13 cellular contexts compared by ENCODE assay signal in the genomic region with DNA sequence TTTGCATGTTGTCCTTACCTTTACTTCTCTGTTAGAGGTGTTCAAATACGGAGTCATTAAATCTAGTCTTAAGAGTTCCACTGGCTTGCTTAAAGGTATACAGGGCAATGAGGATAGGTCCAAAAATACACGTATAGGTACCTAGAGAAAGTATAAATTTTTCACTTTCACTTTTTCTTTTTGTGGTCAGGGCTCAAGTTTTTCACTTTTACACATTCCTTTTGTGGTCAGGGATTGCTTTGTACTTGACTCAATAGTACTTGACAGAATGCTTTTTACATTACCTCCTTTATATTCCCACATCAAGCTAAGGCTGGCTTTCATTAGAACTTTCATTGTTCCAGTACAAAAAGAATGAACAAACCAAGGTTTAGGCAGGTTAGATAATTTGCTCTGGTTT. TPM values are rescaled to one million over a fixed set of nuclear protein-coding genes. Genes with fewer than 3 reads are reported as not detected.
DNase-seq lines count a peak whose midpoint lies in the region; ATAC-seq, FAIRE-seq and TF ChIP-seq lines count a peak whose summit lies in the region.
"Had no signal": no experiment of that assay in that cellular context is flagged by ENCODE, and none has a peak within 500 bp of the region (broad histone marks: within the 10 kb centered on the region; RNA-seq: fewer than 3 reads in every experiment).

No MANE protein-coding gene starts in this region.

- 0 out of 2 replicates have a peak, but pooled peaks cover 2% of the 10 kb centered on the region for H3K79me2 ChIP-seq in GM23338 (replicated peaks; ENCODE audit: insufficient read depth)
- H3K79me2 ChIP-seq: hepatocyte had no signal

- no peaks in the 10 kb centered on the region for H3K27me3 Mint-ChIP-seq in GM23338 (ENCODE audit: insufficient read depth, low read depth, poor library complexity)

- H3K27ac Mint-ChIP-seq in GM23338 = peak overlapping the region; percentile 59; the same call in 1 of the 2 replicates

- H3K4me1 ChIP-seq in GM23338 (ENCODE audit: insufficient read depth) (peaks cover 28% of the 10 kb centered on the region), SJSA1 (replicated peaks) (peaks cover 5% of the 10 kb centered on the region), lower lobe of right lung (no peaks in the 10 kb centered on the region)

- H3K36me3 ChIP-seq in GM23338 (ENCODE audit: insufficient read depth) = peaks cover 12% of the 10 kb centered on the region; the same call in 1 of the 2 replicates
- peaks cover 57% of the 10 kb centered on the region for H3K36me3 ChIP-seq in SJSA1
- H3K36me3 ChIP-seq in lower lobe of right lung = peaks cover 68% of the 10 kb centered on the region

- H3K27ac ChIP-seq in GM23338 (ENCODE audit: low read depth) (no peak overlapping the region), SJSA1 (0 out of 2 replicates have a peak overlapping the region, but pooled peaks have one; percentile 6), lower lobe of right lung (no peak overlapping the region)

- no peak for TF ChIP-seq CTCF in GM23338 (conservative IDR thresholded peaks at IDR 0.05; ENCODE audit: low read depth in 2 of 2)
- TF ChIP-seq CTCF in lower lobe of right lung (IDR thresholded peaks at IDR 0.05) = no peak

- FAIRE-seq in GM18507 (lab: Jason Lieb, UNC) = peak; percentile 55
- FAIRE-seq: small intestine had no signal

- H3K4me3 ChIP-seq in GM23338 (no peak overlapping the region), SJSA1 (no peak overlapping the region), lower lobe of right lung (no peak overlapping the region)
- H3K4me3 ChIP-seq: hepatocyte had no signal

- peak; percentile 35 for ATAC-seq in GM23338
- ATAC-seq in lower lobe of right lung = peak; percentile 11 to 72
- ATAC-seq: Panc1 had no signal

- no peak overlapping the region for H2AFZ ChIP-seq in GM23338
- H2AFZ ChIP-seq: hepatocyte had no signal

- H3K9me3 ChIP-seq in SJSA1 (replicated peaks) (no peaks in the 10 kb centered on the region), lower lobe of right lung (no peaks in the 10 kb centered on the region)

- no peaks in the 10 kb centered on the region for H3K9me2 ChIP-seq in GM23338 (ENCODE audit: insufficient read depth)

- no peaks in the 10 kb centered on the region for H3F3A ChIP-seq in GM23338 (replicated peaks; ENCODE audit: low read depth)

- H3K27me3 ChIP-seq in GM23338 (ENCODE audit: insufficient read depth) = no peaks in the 10 kb centered on the region
- no peaks in the 10 kb centered on the region; the same call in 1 of the 2 replicates for H3K27me3 ChIP-seq in SJSA1 (replicated peaks)
- no peaks in the 10 kb centered on the region for H3K27me3 ChIP-seq in lower lobe of right lung (ENCODE audit: low read depth)
- H3K27me3 ChIP-seq: hepatocyte had no signal

- peaks cover 23% of the 10 kb centered on the region; the same call in 2 of the 3 replicates for H3K4me1 Mint-ChIP-seq in GM23338

- peaks cover 47% of the 10 kb centered on the region for H3K36me3 Mint-ChIP-seq in GM23338 (ENCODE audit: low read depth)

- H3K4me2 ChIP-seq in GM23338 = 0 out of 2 replicates have a peak overlapping the region, but pooled peaks have one; percentile 3
- H3K4me2 ChIP-seq: hepatocyte had no signal

- no peaks in the 10 kb centered on the region for H3K9me3 Mint-ChIP-seq in GM23338

- no peak for DNase-seq in GM18507 (ENCODE audit: extremely low spot score, insufficient read length, low read depth)
- DNase-seq in GM23338 (ENCODE audit: low spot score) = no peak
- peak in 1 of 2 experiments; percentile 10 for DNase-seq in SJSA1 (ENCODE audit: low read depth in 1 of 2, low spot score in 2 of 2)
- DNase-seq in lower lobe of right lung = no peak
- DNase-seq in T1000 (lab: John Stamatoyannopoulos, UW) = no peak
- no peak for DNase-seq in activated gamma-delta T cell (lab: John Stamatoyannopoulos, UW)
- DNase-seq in inferior parietal cortex (ENCODE audit: extremely low spot score) = no peak
- no peak for DNase-seq in AML-193 (lab: John Stamatoyannopoulos, UW)
- DNase-seq: effector memory CD4-positive, alpha-beta T cell; NCI-H2081; small intestine had no signal

- no peaks in the 10 kb centered on the region for H4K20me1 ChIP-seq in GM23338 (replicated peaks; ENCODE audit: insufficient read depth)

- H3K4me3 Mint-ChIP-seq in GM23338 = no peak overlapping the region

- intact Hi-C loops in lower lobe of right lung (cut with DNase I) = no loop called here

TF ChIP-seq in GM23338, 12 proteins besides CTCF, POLR2A, EP300 and RAD21 (continues in another document):
- no peak for TF ChIP-seq ZNF114 (CRISPR knock-in tag; IDR thresholded peaks at IDR 0.05)
- TF ChIP-seq STAT1 (IDR thresholded peaks at IDR 0.05; ENCODE audit: unreplicated experiment) = no peak
- TF ChIP-seq, protein P1, sequence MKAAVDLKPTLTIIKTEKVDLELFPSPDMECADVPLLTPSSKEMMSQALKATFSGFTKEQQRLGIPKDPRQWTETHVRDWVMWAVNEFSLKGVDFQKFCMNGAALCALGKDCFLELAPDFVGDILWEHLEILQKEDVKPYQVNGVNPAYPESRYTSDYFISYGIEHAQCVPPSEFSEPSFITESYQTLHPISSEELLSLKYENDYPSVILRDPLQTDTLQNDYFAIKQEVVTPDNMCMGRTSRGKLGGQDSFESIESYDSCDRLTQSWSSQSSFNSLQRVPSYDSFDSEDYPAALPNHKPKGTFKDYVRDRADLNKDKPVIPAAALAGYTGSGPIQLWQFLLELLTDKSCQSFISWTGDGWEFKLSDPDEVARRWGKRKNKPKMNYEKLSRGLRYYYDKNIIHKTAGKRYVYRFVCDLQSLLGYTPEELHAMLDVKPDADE (IDR thresholded peaks at IDR 0.05) = no peak
- TF ChIP-seq, protein P2, sequence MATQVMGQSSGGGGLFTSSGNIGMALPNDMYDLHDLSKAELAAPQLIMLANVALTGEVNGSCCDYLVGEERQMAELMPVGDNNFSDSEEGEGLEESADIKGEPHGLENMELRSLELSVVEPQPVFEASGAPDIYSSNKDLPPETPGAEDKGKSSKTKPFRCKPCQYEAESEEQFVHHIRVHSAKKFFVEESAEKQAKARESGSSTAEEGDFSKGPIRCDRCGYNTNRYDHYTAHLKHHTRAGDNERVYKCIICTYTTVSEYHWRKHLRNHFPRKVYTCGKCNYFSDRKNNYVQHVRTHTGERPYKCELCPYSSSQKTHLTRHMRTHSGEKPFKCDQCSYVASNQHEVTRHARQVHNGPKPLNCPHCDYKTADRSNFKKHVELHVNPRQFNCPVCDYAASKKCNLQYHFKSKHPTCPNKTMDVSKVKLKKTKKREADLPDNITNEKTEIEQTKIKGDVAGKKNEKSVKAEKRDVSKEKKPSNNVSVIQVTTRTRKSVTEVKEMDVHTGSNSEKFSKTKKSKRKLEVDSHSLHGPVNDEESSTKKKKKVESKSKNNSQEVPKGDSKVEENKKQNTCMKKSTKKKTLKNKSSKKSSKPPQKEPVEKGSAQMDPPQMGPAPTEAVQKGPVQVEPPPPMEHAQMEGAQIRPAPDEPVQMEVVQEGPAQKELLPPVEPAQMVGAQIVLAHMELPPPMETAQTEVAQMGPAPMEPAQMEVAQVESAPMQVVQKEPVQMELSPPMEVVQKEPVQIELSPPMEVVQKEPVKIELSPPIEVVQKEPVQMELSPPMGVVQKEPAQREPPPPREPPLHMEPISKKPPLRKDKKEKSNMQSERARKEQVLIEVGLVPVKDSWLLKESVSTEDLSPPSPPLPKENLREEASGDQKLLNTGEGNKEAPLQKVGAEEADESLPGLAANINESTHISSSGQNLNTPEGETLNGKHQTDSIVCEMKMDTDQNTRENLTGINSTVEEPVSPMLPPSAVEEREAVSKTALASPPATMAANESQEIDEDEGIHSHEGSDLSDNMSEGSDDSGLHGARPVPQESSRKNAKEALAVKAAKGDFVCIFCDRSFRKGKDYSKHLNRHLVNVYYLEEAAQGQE (IDR thresholded peaks at IDR 0.05; ENCODE audit: unreplicated experiment) = no peak
- TF ChIP-seq NANOG (IDR thresholded peaks at IDR 0.05; ENCODE audit: borderline replicate concordance) = no peak
- TF ChIP-seq ZNF331 (CRISPR knock-in tag; IDR thresholded peaks at IDR 0.05; ENCODE audit: low read depth) = no peak
- TF ChIP-seq POLR2AphosphoS5 (IDR thresholded peaks at IDR 0.05; ENCODE audit: low read depth) = no peak
- TF ChIP-seq EZH2 (IDR thresholded peaks at IDR 0.05; ENCODE audit: low read depth, unreplicated experiment) = no peak

RNA-seq across cellular contexts. Expression of gene TMEM184C, which starts 21.7 kb away (rescaled TPM):
- 42.2 TPM in 2 replicates for total RNA-seq in GM23338 (2014; rRNA removed; shearing (Covaris generic))
- polyA plus RNA-seq in GM23338 (2016; fragmentation: Nextera tagmentation; extraction: Ambion mirVana) = 12.6 and 15.1 TPM in 2 replicates
- total RNA-seq in SJSA1 (2014; rRNA removed; shearing (Covaris generic)) = 31.4 and 41.3 TPM in 2 replicates
- total RNA-seq in lower lobe of right lung = 29.2 TPM

RNA-seq across cellular contexts. Expression of gene PRMT9, which starts 45.0 kb away (rescaled TPM):
- total RNA-seq in GM23338 (2014; rRNA removed; shearing (Covaris generic)) = 11.2 and 13.1 TPM in 2 replicates
- 6.4 and 7.6 TPM in 2 replicates for polyA plus RNA-seq in GM23338 (2016; fragmentation: Nextera tagmentation; extraction: Ambion mirVana)
- 7.4 and 7.8 TPM in 2 replicates for total RNA-seq in SJSA1 (2014; rRNA removed; shearing (Covaris generic))
- 9.4 TPM for total RNA-seq in lower lobe of right lung
